1 cellular context compared by ENCODE assay signal in genomic region chr18:80033181-80034067, GRCh38.
TF ChIP-seq lines count a peak whose summit lies in the region.

No MANE protein-coding gene starts in this region.

TF ChIP-seq in GM12878, 131 proteins besides CTCF, POLR2A, EP300 and RAD21 (continued from another document):
- TF ChIP-seq BHLHE40 (IDR thresholded peaks at IDR 0.05; ENCODE audit: borderline replicate concordance in 1 of 2, low read depth in 2 of 2, low read length in 1 of 2) (peak in 1 of 2 experiments; percentile 50; a peak in 2 of 4 replicates), PML (IDR thresholded peaks at IDR 0.05; ENCODE audit: low read length) (no peak), IRF5 (IDR thresholded peaks at IDR 0.05; ENCODE audit: borderline replicate concordance) (0 out of 2 replicates have a peak, but pooled peaks have one; percentile 30)
